ENCODE assay signal across 11 cellular contexts in genomic region chr12:80044694-80045046, GRCh38. TPM values are rescaled to one million over a fixed set of nuclear protein-coding genes. Genes with fewer than 3 reads are reported as not detected.
DNase-seq lines count a peak whose midpoint lies in the region; ATAC-seq and TF ChIP-seq lines count a peak whose summit lies in the region.
"Had no signal": no experiment of that assay in that cellular context is flagged by ENCODE, and none has a peak within 500 bp of the region (broad histone marks: within the 10 kb centered on the region; RNA-seq: fewer than 3 reads in every experiment).

No MANE protein-coding gene starts in this region.

- H3K27ac ChIP-seq in PC-3 (ENCODE audit: low read length) (peak overlapping the region; percentile 91), subcutaneous abdominal adipose tissue (ENCODE audit: low read depth, low read length) (peak overlapping the region; percentile 18)

- no peaks in the 10 kb centered on the region for H3K9me3 Mint-ChIP-seq in activated CD4-positive, alpha-beta T cell treated with anti-CD3 and anti-CD28 coated beads for 36 hours (ENCODE audit: low read depth)

- no peaks in the 10 kb centered on the region for H4K20me1 ChIP-seq in PC-3 (ENCODE audit: low read length)

- no peak overlapping the region for H3K4me3 Mint-ChIP-seq in activated CD4-positive, alpha-beta T cell treated with anti-CD3 and anti-CD28 coated beads for 36 hours

- no peaks in the 10 kb centered on the region for H3K36me3 Mint-ChIP-seq in activated CD4-positive, alpha-beta T cell treated with anti-CD3 and anti-CD28 coated beads for 36 hours (ENCODE audit: low read depth)

- peaks cover 5% of the 10 kb centered on the region for H3K4me1 Mint-ChIP-seq in activated CD4-positive, alpha-beta T cell treated with anti-CD3 and anti-CD28 coated beads for 36 hours

- H3K27me3 ChIP-seq in PC-3 (ENCODE audit: low read length) (no peaks in the 10 kb centered on the region), subcutaneous abdominal adipose tissue (ENCODE audit: control insufficient read depth in 5 of 5, insufficient read depth in 4 of 5, low read length in 5 of 5) (no peaks in the 10 kb centered on the region)

- no TSS peak for BruUV-seq in PC-3 (replicated peaks; lab: Mats Ljungman, UMichigan)

- peak overlapping the region; percentile 36; the same call in 1 of the 2 replicates for H3K9ac ChIP-seq in PC-3 (ENCODE audit: low read length)
- no peak overlapping the region for H3K9ac ChIP-seq in subcutaneous abdominal adipose tissue (ENCODE audit: low read length in 5 of 5)

- peak overlapping the region; percentile 80 for H3K4me2 ChIP-seq in PC-3 (ENCODE audit: low read length)

- ATAC-seq in activated CD4-positive, alpha-beta T cell treated with anti-CD3 and anti-CD28 coated beads for 36 hours = peak; percentile 52
- ATAC-seq in PC-3 = peak; percentile 66

- H3K36me3 ChIP-seq in PC-3 (ENCODE audit: low read depth, low read length) (no peaks in the 10 kb centered on the region), subcutaneous abdominal adipose tissue (ENCODE audit: control insufficient read depth in 5 of 5, insufficient read depth in 5 of 5, low read length in 5 of 5) (no peaks in the 10 kb centered on the region)

- H3K9me3 ChIP-seq in PC-3 (ENCODE audit: low read length) (no peaks in the 10 kb centered on the region), subcutaneous abdominal adipose tissue (ENCODE audit: control insufficient read depth in 5 of 5, low read length in 5 of 5) (no peaks in the 10 kb centered on the region)

- H3K79me2 ChIP-seq in PC-3 (ENCODE audit: low read length) = no peaks in the 10 kb centered on the region

- no peaks in the 10 kb centered on the region for H3K9me2 ChIP-seq in PC-3 (replicated peaks; ENCODE audit: low read length)

- peaks cover 38% of the 10 kb centered on the region for H3K4me1 ChIP-seq in PC-3 (ENCODE audit: insufficient read depth, low read length)
- H3K4me1 ChIP-seq in subcutaneous abdominal adipose tissue (ENCODE audit: control insufficient read depth in 5 of 5, insufficient read depth in 5 of 5, low read length in 5 of 5) = peaks cover 0 to 4% (median 0%) of the 10 kb centered on the region in 5 donors

- no peak overlapping the region for H2AFZ ChIP-seq in PC-3 (ENCODE audit: low read length)

- peak overlapping the region; percentile 53; the same call in 1 of the 2 replicates for H3K4me3 ChIP-seq in PC-3 (ENCODE audit: low read length)
- H3K4me3 ChIP-seq in subcutaneous abdominal adipose tissue (ENCODE audit: low read depth in 1 of 5, low read length in 5 of 5) = no peak overlapping the region

- peaks cover 1% of the 10 kb centered on the region for H3K27me3 Mint-ChIP-seq in activated CD4-positive, alpha-beta T cell treated with anti-CD3 and anti-CD28 coated beads for 36 hours

- CTCF ChIA-PET in activated CD4-positive, alpha-beta T cell treated with anti-CD3 and anti-CD28 coated beads for 36 hours (lab: Charles Lee) = no interaction called here
- CTCF ChIA-PET in PC-3 (lab: Charles Lee) = no interaction called here

- POLR2A ChIA-PET in activated CD4-positive, alpha-beta T cell treated with anti-CD3 and anti-CD28 coated beads for 36 hours (lab: Charles Lee) = no interaction called here
- POLR2A ChIA-PET in PC-3 (lab: Charles Lee; ENCODE audit: unreplicated experiment) = no interaction called here

- peaks cover 10% of the 10 kb centered on the region for H3F3A ChIP-seq in PC-3 (ENCODE audit: low read length, unreplicated experiment)

- H3K27ac Mint-ChIP-seq in activated CD4-positive, alpha-beta T cell treated with anti-CD3 and anti-CD28 coated beads for 36 hours = no peak overlapping the region

- DNase-seq in activated CD4-positive, alpha-beta T cell treated with anti-CD3 and anti-CD28 coated beads for 36 hours = no peak
- no peak for DNase-seq in activated CD4-positive, alpha-beta T cell treated with anti-CD3 and anti-CD28 coated beads, Interleukin-2, amount 50 U/mL, for 4 hours
- DNase-seq in PC-3 (peak; percentile 96), fibroblast of gingiva (ENCODE audit: low read depth) (peak; percentile 67), NCI-H2081 (lab: John Stamatoyannopoulos, UW) (no peak), NCI-H146 (lab: John Stamatoyannopoulos, UW) (no peak), NCI-H2107 treated with DMSO at 0.1 percent for 48 hours (lab: John Stamatoyannopoulos, UW; ENCODE audit: unreplicated experiment) (no peak)
- DNase-seq: 8988T, islet precursor cell, NCI-H2171 treated with DMSO at 0.1 percent for 48 hours had no signal

- TF ChIP-seq CTCF in PC-3 (conservative IDR thresholded peaks at IDR 0.05; ENCODE audit: low read depth, low read length) = no peak

- intact Hi-C loops in activated CD4-positive, alpha-beta T cell treated with anti-CD3 and anti-CD28 coated beads for 36 hours (cut with DNase I, micrococcal nuclease) = no loop called here
- intact Hi-C loops in PC-3 (cut with micrococcal nuclease) = loop anchor here (1.0 to 5.0 kb wide), 5 partner anchors 61 to 157 kb away; partner anchors contain the start of gene PPP1R12A

RNA-seq across cellular contexts. Expression of gene OTOGL, which starts 54.7 kb away (rescaled TPM):
- not detected for total RNA-seq in activated CD4-positive, alpha-beta T cell treated with anti-CD3 and anti-CD28 coated beads for 36 hours
- total RNA-seq in PC-3 (2014; rRNA removed) = 0.44 and 3.1 TPM in 2 replicates

Comparison
In these comparisons a context has a peak if more than half of its experiments do, and no peak if none do; other contexts are left out.
1. DNase-seq: peak in PC-3 (single experiment) and fibroblast of gingiva (single experiment); none in activated CD4-positive, alpha-beta T cell treated with anti-CD3 and anti-CD28 coated beads for 36 hours (single experiment), activated CD4-positive, alpha-beta T cell treated with anti-CD3 and anti-CD28 coated beads, Interleukin-2, amount 50 U/mL, for 4 hours (0 of 2), NCI-H2081 (0 of 2), NCI-H146 (single experiment) and NCI-H2107 treated with DMSO at 0.1 percent for 48 hours (single experiment).